In the genomic region with DNA sequence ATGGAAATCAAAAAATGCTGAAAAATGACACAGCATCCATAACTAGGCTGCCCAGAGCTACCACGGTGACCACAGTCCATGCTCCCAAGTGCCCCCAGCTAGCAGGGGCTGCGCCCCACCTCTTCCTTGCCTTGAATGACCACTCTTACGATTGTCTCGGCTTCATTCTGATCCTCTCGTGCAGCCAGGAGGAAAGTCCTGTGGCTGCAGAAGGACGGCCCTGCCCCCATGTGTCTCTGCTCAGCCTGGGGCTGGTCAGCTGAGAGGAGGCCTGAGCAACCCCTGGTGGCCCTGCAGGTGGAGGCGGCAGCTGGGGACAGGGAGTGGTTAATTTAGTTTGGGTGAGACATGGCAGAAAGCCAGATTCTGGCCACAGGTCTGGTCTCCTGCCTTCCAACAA, we compare ENCODE assay signal across 25 cellular contexts. TPM values are rescaled to one million over a fixed set of nuclear protein-coding genes. Genes with fewer than 3 reads are reported as not detected.
"Had no signal": no experiment of that assay in that cellular context is flagged by ENCODE, and none has a peak within 500 bp of the region (broad histone marks: within the 10 kb centered on the region; RNA-seq: fewer than 3 reads in every experiment).

No MANE protein-coding gene starts in this region.

- H3K36me3 ChIP-seq: SJCRH30 had no signal

- H3K4me3 ChIP-seq: SJCRH30 had no signal

- H3K9me3 ChIP-seq: SJCRH30 had no signal

- H3K27ac ChIP-seq: SJCRH30 had no signal

- H3K4me1 ChIP-seq: SJCRH30 had no signal

- H3K9me3 Mint-ChIP-seq: IgD-negative memory B cell had no signal

- FAIRE-seq: HepG2 had no signal

- ATAC-seq: HepG2, Panc1, PC-3, Right ventricle myocardium inferior, SK-N-SH treated with all-trans-retinoic acid at 6 μM for 48 hours had no signal

- H3K4me1 Mint-ChIP-seq: IgD-negative memory B cell had no signal

- DNase-seq: KBM-7, MV-4-11, NCI-H1048, NCI-H1105 treated with DMSO at 0.1 percent for 48 hours, NCI-H1417 treated with DMSO at 0.1 percent for 48 hours, NCI-H146, NCI-H1694 treated with DMSO at 0.1 percent for 48 hours, NCI-H1930, NCI-H2081, NCI-H2107, NCI-H345, NCI-H446 treated with DMSO at 0.1 percent for 48 hours, NCI-H510A treated with DMSO at 0.1 percent for 48 hours, NCI-H526, NCI-H82, PC-3, SHP77 treated with DMSO at 0.1 percent for 48 hours, SJCRH30 had no signal

RNA-seq across cellular contexts. Expression of a gene that starts 54.3 kb away (rescaled TPM):
- total RNA-seq: MCF 10A, RPMI7951 had no signal
- polyA plus RNA-seq: IgD-negative memory B cell had no signal
